ENCODE assay signal across 1 cellular context in the genomic region with DNA sequence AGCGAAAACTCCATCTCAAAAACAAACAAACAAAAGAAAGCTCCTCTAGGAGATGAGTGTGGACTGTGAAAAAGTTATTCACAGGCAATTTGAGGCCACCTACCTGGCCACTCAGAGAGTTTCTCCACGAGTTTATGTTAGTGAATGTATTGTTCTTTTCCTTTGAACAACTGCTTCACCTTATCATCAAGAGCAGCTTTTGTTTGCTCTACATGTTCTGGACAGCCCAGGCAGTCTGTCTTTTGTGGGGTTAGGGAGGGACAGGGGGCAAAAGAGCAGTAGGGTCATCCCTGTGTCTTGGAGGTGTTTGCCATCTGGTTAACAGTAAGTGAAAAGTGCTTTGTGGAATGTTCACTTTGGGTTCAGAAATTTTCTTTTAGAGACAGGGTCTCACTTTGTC.
TF ChIP-seq lines count a peak whose summit lies in the region.

No MANE protein-coding gene starts in this region.

TF ChIP-seq in HepG2, 621 proteins besides CTCF, POLR2A, EP300 and RAD21:
- TF ChIP-seq MBNL3 (CRISPR knock-in tag; conservative IDR thresholded peaks at IDR 0.05) (no peak), NR2F6 (IDR thresholded peaks at IDR 0.05) (peak; percentile 20; the same call in 1 of the 2 replicates), NR2F6 (CRISPR knock-in tag; IDR thresholded peaks at IDR 0.05) (no peak), SOX5 (CRISPR knock-in tag; IDR thresholded peaks at IDR 0.05; ENCODE audit: borderline replicate concordance) (peak; percentile 18; the same call in 1 of the 2 replicates), RXRA (CRISPR knock-in tag; IDR thresholded peaks at IDR 0.05) (peak; percentile 41; the same call in 1 of the 2 replicates), ARID2 (CRISPR knock-in tag; IDR thresholded peaks at IDR 0.05; ENCODE audit: borderline replicate concordance) (no peak), SOX13 (IDR thresholded peaks at IDR 0.05) (no peak), SOX13 (CRISPR knock-in tag; conservative IDR thresholded peaks at IDR 0.05 in 1 of 2, IDR thresholded peaks at IDR 0.05 in 1 of 2) (peak in 1 of 2 experiments; percentile 74; a peak in 2 of 4 replicates), ZKSCAN5 (CRISPR knock-in tag; IDR thresholded peaks at IDR 0.05) (no peak), ZNF12 (CRISPR knock-in tag; IDR thresholded peaks at IDR 0.05) (no peak), TBL1XR1 (IDR thresholded peaks at IDR 0.05; ENCODE audit: borderline replicate concordance, low read length, partially characterized antibody) (no peak), RARA (CRISPR knock-in tag; IDR thresholded peaks at IDR 0.05) (peak; percentile 42; the same call in 1 of the 2 replicates), SSRP1 (CRISPR knock-in tag; IDR thresholded peaks at IDR 0.05) (no peak), HNF4A (CRISPR knock-in tag; IDR thresholded peaks at IDR 0.05) (peak; percentile 6; the same call in 1 of the 2 replicates), ZFAT (CRISPR knock-in tag; conservative IDR thresholded peaks at IDR 0.05) (no peak), RCOR2 (CRISPR knock-in tag; IDR thresholded peaks at IDR 0.05) (no peak), ZNF556 (CRISPR knock-in tag; IDR thresholded peaks at IDR 0.05; ENCODE audit: borderline replicate concordance) (no peak), ADNP (CRISPR knock-in tag; IDR thresholded peaks at IDR 0.05) (no peak)
- TF ChIP-seq, protein P1, sequence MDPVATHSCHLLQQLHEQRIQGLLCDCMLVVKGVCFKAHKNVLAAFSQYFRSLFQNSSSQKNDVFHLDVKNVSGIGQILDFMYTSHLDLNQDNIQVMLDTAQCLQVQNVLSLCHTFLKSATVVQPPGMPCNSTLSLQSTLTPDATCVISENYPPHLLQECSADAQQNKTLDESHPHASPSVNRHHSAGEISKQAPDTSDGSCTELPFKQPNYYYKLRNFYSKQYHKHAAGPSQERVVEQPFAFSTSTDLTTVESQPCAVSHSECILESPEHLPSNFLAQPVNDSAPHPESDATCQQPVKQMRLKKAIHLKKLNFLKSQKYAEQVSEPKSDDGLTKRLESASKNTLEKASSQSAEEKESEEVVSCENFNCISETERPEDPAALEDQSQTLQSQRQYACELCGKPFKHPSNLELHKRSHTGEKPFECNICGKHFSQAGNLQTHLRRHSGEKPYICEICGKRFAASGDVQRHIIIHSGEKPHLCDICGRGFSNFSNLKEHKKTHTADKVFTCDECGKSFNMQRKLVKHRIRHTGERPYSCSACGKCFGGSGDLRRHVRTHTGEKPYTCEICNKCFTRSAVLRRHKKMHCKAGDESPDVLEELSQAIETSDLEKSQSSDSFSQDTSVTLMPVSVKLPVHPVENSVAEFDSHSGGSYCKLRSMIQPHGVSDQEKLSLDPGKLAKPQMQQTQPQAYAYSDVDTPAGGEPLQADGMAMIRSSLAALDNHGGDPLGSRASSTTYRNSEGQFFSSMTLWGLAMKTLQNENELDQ (CRISPR knock-in tag; IDR thresholded peaks at IDR 0.05; ENCODE audit: borderline replicate concordance): no peak
- TF ChIP-seq, protein P2, sequence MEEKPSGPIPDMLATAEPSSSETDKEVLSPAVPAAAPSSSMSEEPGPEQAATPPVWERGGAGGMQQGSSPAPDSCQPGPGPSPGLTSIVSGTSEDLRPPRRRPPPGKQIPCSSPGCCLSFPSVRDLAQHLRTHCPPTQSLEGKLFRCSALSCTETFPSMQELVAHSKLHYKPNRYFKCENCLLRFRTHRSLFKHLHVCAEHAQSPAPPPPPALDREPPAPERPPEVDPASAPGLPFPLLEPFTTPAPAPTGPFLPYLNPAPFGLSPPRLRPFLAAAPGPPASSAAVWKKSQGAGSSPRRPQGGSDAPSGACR (CRISPR knock-in tag; IDR thresholded peaks at IDR 0.05): no peak
- TF ChIP-seq, protein P3, sequence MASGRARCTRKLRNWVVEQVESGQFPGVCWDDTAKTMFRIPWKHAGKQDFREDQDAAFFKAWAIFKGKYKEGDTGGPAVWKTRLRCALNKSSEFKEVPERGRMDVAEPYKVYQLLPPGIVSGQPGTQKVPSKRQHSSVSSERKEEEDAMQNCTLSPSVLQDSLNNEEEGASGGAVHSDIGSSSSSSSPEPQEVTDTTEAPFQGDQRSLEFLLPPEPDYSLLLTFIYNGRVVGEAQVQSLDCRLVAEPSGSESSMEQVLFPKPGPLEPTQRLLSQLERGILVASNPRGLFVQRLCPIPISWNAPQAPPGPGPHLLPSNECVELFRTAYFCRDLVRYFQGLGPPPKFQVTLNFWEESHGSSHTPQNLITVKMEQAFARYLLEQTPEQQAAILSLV (CRISPR knock-in tag; IDR thresholded peaks at IDR 0.05; ENCODE audit: borderline replicate concordance): no peak
- TF ChIP-seq, protein P4, sequence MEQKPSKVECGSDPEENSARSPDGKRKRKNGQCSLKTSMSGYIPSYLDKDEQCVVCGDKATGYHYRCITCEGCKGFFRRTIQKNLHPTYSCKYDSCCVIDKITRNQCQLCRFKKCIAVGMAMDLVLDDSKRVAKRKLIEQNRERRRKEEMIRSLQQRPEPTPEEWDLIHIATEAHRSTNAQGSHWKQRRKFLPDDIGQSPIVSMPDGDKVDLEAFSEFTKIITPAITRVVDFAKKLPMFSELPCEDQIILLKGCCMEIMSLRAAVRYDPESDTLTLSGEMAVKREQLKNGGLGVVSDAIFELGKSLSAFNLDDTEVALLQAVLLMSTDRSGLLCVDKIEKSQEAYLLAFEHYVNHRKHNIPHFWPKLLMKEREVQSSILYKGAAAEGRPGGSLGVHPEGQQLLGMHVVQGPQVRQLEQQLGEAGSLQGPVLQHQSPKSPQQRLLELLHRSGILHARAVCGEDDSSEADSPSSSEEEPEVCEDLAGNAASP (CRISPR knock-in tag; IDR thresholded peaks at IDR 0.05; ENCODE audit: borderline replicate concordance): peak; percentile 56; the same call in 1 of the 2 replicates
